In genomic region chr12:56332512-56333196, GRCh38 we compare ENCODE assay signal across 8 cellular contexts. TPM values are rescaled to one million over a fixed set of nuclear protein-coding genes. Genes with fewer than 3 reads are reported as not detected.
A peak's percentile ranks its signal among the peaks of the same experiment; 100 is the strongest.
DNase-seq lines count a peak whose midpoint lies in the region; ATAC-seq, FAIRE-seq and TF ChIP-seq lines count a peak whose summit lies in the region.

No MANE protein-coding gene starts in this region.

- no peak for TF ChIP-seq EP300 in suprapubic skin (IDR thresholded peaks at IDR 0.05)

- H3K4me1 Mint-ChIP-seq in T-helper 2 cell treated with Interferon-gamma antibody and Interleukin-4, amounts not matched to agents 5 μg/mL and 100 μg/mL, for 36 hours (ENCODE audit: low read depth) = peaks cover 19% of the 10 kb centered on the region
- peaks cover 23% of the 10 kb centered on the region for H3K4me1 Mint-ChIP-seq in activated naive CD8-positive, alpha-beta T cell treated with anti-CD3 and anti-CD28 coated beads, Interleukin-2, amount 10 ng/mL, durations not matched to agents 7 days and 5 days

- peak overlapping the region; percentile 99 for H3K27ac Mint-ChIP-seq in T-helper 2 cell treated with Interferon-gamma antibody and Interleukin-4, amounts not matched to agents 5 μg/mL and 100 μg/mL, for 36 hours
- H3K27ac Mint-ChIP-seq in activated naive CD8-positive, alpha-beta T cell treated with anti-CD3 and anti-CD28 coated beads, Interleukin-2, amount 10 ng/mL, durations not matched to agents 7 days and 5 days = peak overlapping the region; percentile 94

- H3K9me3 ChIP-seq in kidney (ENCODE audit: control insufficient read depth in 1 of 2, low read length in 2 of 2) (no peaks in the 10 kb centered on the region), suprapubic skin (no peaks in the 10 kb centered on the region)

- H3K27me3 Mint-ChIP-seq in T-helper 2 cell treated with Interferon-gamma antibody and Interleukin-4, amounts not matched to agents 5 μg/mL and 100 μg/mL, for 36 hours (ENCODE audit: low read depth) = no peaks in the 10 kb centered on the region
- H3K27me3 Mint-ChIP-seq in activated naive CD8-positive, alpha-beta T cell treated with anti-CD3 and anti-CD28 coated beads, Interleukin-2, amount 10 ng/mL, durations not matched to agents 7 days and 5 days = no peaks in the 10 kb centered on the region

- H3K9me3 Mint-ChIP-seq in T-helper 2 cell treated with Interferon-gamma antibody and Interleukin-4, amounts not matched to agents 5 μg/mL and 100 μg/mL, for 36 hours = no peaks in the 10 kb centered on the region
- H3K9me3 Mint-ChIP-seq in activated naive CD8-positive, alpha-beta T cell treated with anti-CD3 and anti-CD28 coated beads, Interleukin-2, amount 10 ng/mL, durations not matched to agents 7 days and 5 days = no peaks in the 10 kb centered on the region

- H3K4me3 Mint-ChIP-seq in T-helper 2 cell treated with Interferon-gamma antibody and Interleukin-4, amounts not matched to agents 5 μg/mL and 100 μg/mL, for 36 hours = peak overlapping the region; percentile 92
- peak overlapping the region; percentile 92 for H3K4me3 Mint-ChIP-seq in activated naive CD8-positive, alpha-beta T cell treated with anti-CD3 and anti-CD28 coated beads, Interleukin-2, amount 10 ng/mL, durations not matched to agents 7 days and 5 days

- FAIRE-seq in kidney (lab: Jason Lieb, UNC) = no peak

- no peak for TF ChIP-seq CTCF in kidney (IDR thresholded peaks at IDR 0.05; ENCODE audit: borderline replicate concordance, extremely low read depth, insufficient read depth)
- no peak for TF ChIP-seq CTCF in suprapubic skin (IDR thresholded peaks at IDR 0.05)

- peaks cover 6 to 7% of the 10 kb centered on the region in 2 donors for H3K4me1 ChIP-seq in kidney (ENCODE audit: control insufficient read depth in 1 of 2, insufficient read depth in 1 of 2, low read depth in 1 of 2, low read length in 2 of 2)
- peaks cover 18% of the 10 kb centered on the region for H3K4me1 ChIP-seq in suprapubic skin

- DNase-seq in T-helper 2 cell treated with Interferon-gamma antibody and Interleukin-4, amounts not matched to agents 5 μg/mL and 100 μg/mL, for 36 hours (ENCODE audit: low spot score) = no peak
- DNase-seq in T-helper 2 cell = no peak
- DNase-seq in activated naive CD8-positive, alpha-beta T cell treated with anti-CD3 and anti-CD28 coated beads, Interleukin-2, amount 10 ng/mL, durations not matched to agents 7 days and 5 days = no peak
- DNase-seq in kidney = no peak
- DNase-seq in suprapubic skin (ENCODE audit: low spot score in 2 of 2) = no peak
- DNase-seq in COLO829 (ENCODE audit: low spot score) = no peak
- DNase-seq in SKM-1 treated with dmso at 0.1 percent for 144 hours (lab: John Stamatoyannopoulos, UW; ENCODE audit: unreplicated experiment) = no peak

- H3K9ac ChIP-seq in kidney (ENCODE audit: low read length in 2 of 2) = peak overlapping the region in 1 of 2 donors; percentile 91

- no peaks in the 10 kb centered on the region for H3K27me3 ChIP-seq in suprapubic skin

- H3K27ac ChIP-seq in kidney (ENCODE audit: low read depth in 2 of 2, low read length in 2 of 2) = peak overlapping the region; percentile 88 to 97
- peak overlapping the region; percentile 95 for H3K27ac ChIP-seq in suprapubic skin

- 95% methylated on average over 11 of the region's 11 CpGs for WGBS in suprapubic skin

- peaks cover 8% of the 10 kb centered on the region for H3K36me3 Mint-ChIP-seq in T-helper 2 cell treated with Interferon-gamma antibody and Interleukin-4, amounts not matched to agents 5 μg/mL and 100 μg/mL, for 36 hours (ENCODE audit: low read depth)
- H3K36me3 Mint-ChIP-seq in activated naive CD8-positive, alpha-beta T cell treated with anti-CD3 and anti-CD28 coated beads, Interleukin-2, amount 10 ng/mL, durations not matched to agents 7 days and 5 days = peaks cover 5% of the 10 kb centered on the region

- H3K36me3 ChIP-seq in kidney (ENCODE audit: control insufficient read depth in 1 of 2, insufficient read depth in 2 of 2, low read length in 2 of 2) (peaks cover 3 to 5% of the 10 kb centered on the region in 2 donors), suprapubic skin (peaks cover 10% of the 10 kb centered on the region)

- POLR2A ChIA-PET in activated naive CD8-positive, alpha-beta T cell treated with anti-CD3 and anti-CD28 coated beads, Interleukin-2, amount 10 ng/mL, durations not matched to agents 7 days and 5 days (lab: Charles Lee) = interaction anchor here (0.8 to 5.0 kb wide), 8 partner anchors 11 to 33 kb away, joined by 3 to 40 read pairs (median 8); partner anchors contain the start of genes CNPY2, CS and STAT2

- peak overlapping the region; percentile 87 to 93 for H3K4me3 ChIP-seq in kidney (ENCODE audit: low read length in 2 of 2)
- peak overlapping the region; percentile 67 for H3K4me3 ChIP-seq in suprapubic skin

- intact Hi-C loops in kidney (cut with DNase I) = no loop called here

- TF ChIP-seq POLR2A in suprapubic skin (IDR thresholded peaks at IDR 0.05) = no peak

- no peak for ATAC-seq in activated naive CD8-positive, alpha-beta T cell treated with anti-CD3 and anti-CD28 coated beads, Interleukin-2, amount 10 ng/mL, durations not matched to agents 7 days and 5 days (ENCODE audit: low read depth)
- ATAC-seq in GM18511 (IDR thresholded peaks at IDR 0.05; ENCODE audit: unreplicated experiment) = no peak

RNA-seq across cellular contexts. Expression of gene PAN2, which starts 1.1 kb away (rescaled TPM):
- total RNA-seq in activated naive CD8-positive, alpha-beta T cell treated with anti-CD3 and anti-CD28 coated beads, Interleukin-2, amount 10 ng/mL, durations not matched to agents 7 days and 5 days = 100 to 1,000 TPM; 106 to 115 TPM
- 83.0 TPM for total RNA-seq in kidney
- 27.1 TPM for polyA plus RNA-seq in kidney (ENCODE audit: insufficient read depth, low read depth, low replicate concordance)
- total RNA-seq in suprapubic skin = 100 to 1,000 TPM in 1 of 4 donors, 10 to 100 TPM in 3; 27.2 to 141 (median 39.7) TPM

RNA-seq across cellular contexts. Expression of gene IL23A, which starts 6.0 kb away (rescaled TPM):
- 10 to 100 TPM; 10.2 to 10.9 TPM for total RNA-seq in activated naive CD8-positive, alpha-beta T cell treated with anti-CD3 and anti-CD28 coated beads, Interleukin-2, amount 10 ng/mL, durations not matched to agents 7 days and 5 days
- total RNA-seq in kidney (0.88 TPM), suprapubic skin (not detected)
- not detected for polyA plus RNA-seq in kidney (ENCODE audit: insufficient read depth, low read depth, low replicate concordance)

RNA-seq across cellular contexts. Expression of gene CNPY2, which starts 16.9 kb away (rescaled TPM):
- total RNA-seq in activated naive CD8-positive, alpha-beta T cell treated with anti-CD3 and anti-CD28 coated beads, Interleukin-2, amount 10 ng/mL, durations not matched to agents 7 days and 5 days = 10 to 100 TPM; 85.6 to 89.0 TPM
- 112 TPM for total RNA-seq in kidney
- polyA plus RNA-seq in kidney (ENCODE audit: insufficient read depth, low read depth, low replicate concordance) = 156 TPM
- 10 to 100 TPM; 36.4 to 51.4 (median 42.4) TPM for total RNA-seq in suprapubic skin

RNA-seq across cellular contexts. Expression of gene STAT2, which starts 27.3 kb away (rescaled TPM):
- 100 to 1,000 TPM; 263 to 275 TPM for total RNA-seq in activated naive CD8-positive, alpha-beta T cell treated with anti-CD3 and anti-CD28 coated beads, Interleukin-2, amount 10 ng/mL, durations not matched to agents 7 days and 5 days
- total RNA-seq in kidney (120 TPM), suprapubic skin (100 to 1,000 TPM in 3 of 4 donors, 10 to 100 TPM in 1; 93.8 to 182 (median 111) TPM)
- 27.2 TPM for polyA plus RNA-seq in kidney (ENCODE audit: insufficient read depth, low read depth, low replicate concordance)

RNA-seq across cellular contexts. Expression of gene APOF, which starts 30.0 kb away (rescaled TPM):
- total RNA-seq in activated naive CD8-positive, alpha-beta T cell treated with anti-CD3 and anti-CD28 coated beads, Interleukin-2, amount 10 ng/mL, durations not matched to agents 7 days and 5 days = not detected
- not detected for total RNA-seq in kidney
- polyA plus RNA-seq in kidney (ENCODE audit: insufficient read depth, low read depth, low replicate concordance) = not detected
- total RNA-seq in suprapubic skin = not detected
